Comparison of ENCODE assay signal across 24 cellular contexts in genomic region chr22:41875531-41876242, GRCh38. TPM values are rescaled to one million over a fixed set of nuclear protein-coding genes. Genes with fewer than 3 reads are reported as not detected.
DNase-seq lines count a peak whose midpoint lies in the region; ATAC-seq, FAIRE-seq and TF ChIP-seq lines count a peak whose summit lies in the region.
"Had no signal": no experiment of that assay in that cellular context is flagged by ENCODE, and none has a peak within 500 bp of the region (broad histone marks: within the 10 kb centered on the region; RNA-seq: fewer than 3 reads in every experiment).

No MANE protein-coding gene starts in this region.

- H3K9me3 Mint-ChIP-seq in stimulated activated naive CD8-positive, alpha-beta T cell treated with anti-CD3 and anti-CD28 coated beads, Interleukin-15, Interleukin-2, amounts not matched to agents 100 ng/mL and 50 ng/mL, for 24 hours: no peaks in the 10 kb centered on the region
- H3K9me3 Mint-ChIP-seq in stimulated activated naive CD8-positive, alpha-beta T cell treated with anti-CD3 and anti-CD28 coated beads, Interleukin-15, amount 100 ng/mL, for 72 hours: no peaks in the 10 kb centered on the region

- H3K27me3 Mint-ChIP-seq in stimulated activated naive CD8-positive, alpha-beta T cell treated with anti-CD3 and anti-CD28 coated beads, Interleukin-15, Interleukin-2, amounts not matched to agents 100 ng/mL and 50 ng/mL, for 24 hours: no peaks in the 10 kb centered on the region
- no peaks in the 10 kb centered on the region for H3K27me3 Mint-ChIP-seq in stimulated activated naive CD8-positive, alpha-beta T cell treated with anti-CD3 and anti-CD28 coated beads, Interleukin-15, amount 100 ng/mL, for 72 hours

- H3K27ac ChIP-seq in SK-N-SH (ENCODE audit: low read depth in 2 of 2, low read length in 1 of 2): peak overlapping the region; percentile 22 to 28; a peak in 1 of 4 replicates
- H3K27ac ChIP-seq: gastroesophageal sphincter, neutrophil, skin epidermis, thyroid gland had no signal

- peak overlapping the region; percentile 33; the same call in 1 of the 2 replicates for H3K4me2 ChIP-seq in SK-N-SH

- no peak overlapping the region for H3K9ac ChIP-seq in SK-N-SH

- peak overlapping the region; percentile 70 for H3K27ac Mint-ChIP-seq in stimulated activated naive CD8-positive, alpha-beta T cell treated with anti-CD3 and anti-CD28 coated beads, Interleukin-15, Interleukin-2, amounts not matched to agents 100 ng/mL and 50 ng/mL, for 24 hours
- no peak overlapping the region for H3K27ac Mint-ChIP-seq in stimulated activated naive CD8-positive, alpha-beta T cell treated with anti-CD3 and anti-CD28 coated beads, Interleukin-15, amount 100 ng/mL, for 72 hours

- no peak for TF ChIP-seq RAD21 in SK-N-SH (IDR thresholded peaks at IDR 0.05; ENCODE audit: low read length)

- no peak for DNase-seq in stimulated activated naive CD8-positive, alpha-beta T cell treated with anti-CD3 and anti-CD28 coated beads, Interleukin-15, amount 100 ng/mL, for 72 hours
- no peak for DNase-seq in SK-N-SH
- DNase-seq in fibroblast of mammary gland (ENCODE audit: low read depth): peak; percentile 51
- no peak for DNase-seq in NCI-H1694 treated with DMSO at 0.1 percent for 48 hours (lab: John Stamatoyannopoulos, UW)
- DNase-seq in D721Med (ENCODE audit: insufficient read length, low spot score): no peak
- DNase-seq: activated effector memory CD4-positive, alpha-beta T cell treated with anti-CD3 and anti-CD28 coated beads, Interleukin-2, amount 50 U/mL, for 16 hours; AML-193; Caco-2; cerebellar nuclear complex; effector CD4-positive, alpha-beta T cell; NCI-H1092 treated with DMSO at 0.1 percent for 48 hours; NCI-H2029; NCI-H345; NCI-H82; stimulated activated CD4-positive, alpha-beta T cell treated with anti-CD3 and anti-CD28 coated beads, Interleukin-1b, Interleukin-23, amount 100 ng/mL, for 48 hours; thyroid gland had no signal

- peak overlapping the region; percentile 51 for H3K4me3 Mint-ChIP-seq in stimulated activated naive CD8-positive, alpha-beta T cell treated with anti-CD3 and anti-CD28 coated beads, Interleukin-15, Interleukin-2, amounts not matched to agents 100 ng/mL and 50 ng/mL, for 24 hours
- no peak overlapping the region for H3K4me3 Mint-ChIP-seq in stimulated activated naive CD8-positive, alpha-beta T cell treated with anti-CD3 and anti-CD28 coated beads, Interleukin-15, amount 100 ng/mL, for 72 hours

- H3K4me1 ChIP-seq in SK-N-SH (ENCODE audit: control insufficient read depth in 1 of 2, insufficient read depth in 2 of 2, low read depth in 1 of 2, low read length in 1 of 2): peaks cover 0 to 2% of the 10 kb centered on the region in 2 experiments; a peak in 1 of 4 replicates
- H3K4me1 ChIP-seq: Caco-2, gastroesophageal sphincter, thyroid gland had no signal

- 55% methylated on average over 8 of the region's 10 CpGs for WGBS in SK-N-SH (ENCODE audit: low lambda C conversion rate)

- H3K27me3 ChIP-seq in SK-N-SH (ENCODE audit: insufficient read depth): no peaks in the 10 kb centered on the region
- H3K27me3 ChIP-seq: gastroesophageal sphincter, neutrophil, thyroid gland had no signal

- FAIRE-seq in D721Med (lab: Jason Lieb, UNC): no peak
- FAIRE-seq: H1, islet of Langerhans had no signal

- no peak overlapping the region for H3K4me3 ChIP-seq in SK-N-SH (ENCODE audit: low read depth in 2 of 2, low read length in 1 of 2)
- no peak overlapping the region for H3K4me3 ChIP-seq in fibroblast of mammary gland (ENCODE audit: control insufficient read depth, low read depth, low read length)
- H3K4me3 ChIP-seq: gastroesophageal sphincter, skin epidermis, thyroid gland had no signal

- H3K79me2 ChIP-seq in SK-N-SH (ENCODE audit: insufficient read depth): no peaks in the 10 kb centered on the region

- no peaks in the 10 kb centered on the region for H3F3A ChIP-seq in SK-N-SH (replicated peaks; ENCODE audit: insufficient read depth)

- POLR2A ChIA-PET in SK-N-SH (lab: Yijun Ruan, JAX): no interaction called here

- CTCF ChIA-PET in SK-N-SH (lab: Yijun Ruan, JAX): no interaction called here

- ATAC-seq in stimulated activated naive CD8-positive, alpha-beta T cell treated with anti-CD3 and anti-CD28 coated beads, Interleukin-15, amount 100 ng/mL, for 72 hours: no peak
- ATAC-seq in GM19395 (IDR thresholded peaks at IDR 0.05; ENCODE audit: unreplicated experiment): no peak
- ATAC-seq: esophagus mucosa, gastroesophageal sphincter had no signal

- H2AFZ ChIP-seq in SK-N-SH (ENCODE audit: low read depth): no peak overlapping the region

- no peaks in the 10 kb centered on the region for H4K20me1 ChIP-seq in SK-N-SH (ENCODE audit: insufficient read depth)

- no peak for TF ChIP-seq EP300 in SK-N-SH (IDR thresholded peaks at IDR 0.05; ENCODE audit: borderline replicate concordance in 1 of 2, low read depth in 1 of 2, low read length in 1 of 2)

- TF ChIP-seq CTCF in SK-N-SH (IDR thresholded peaks at IDR 0.05) (no peak), fibroblast of mammary gland (conservative IDR thresholded peaks at IDR 0.05; ENCODE audit: control insufficient read depth, insufficient read depth, low read depth, low read length) (no peak), D721Med (IDR thresholded peaks at IDR 0.05; ENCODE audit: insufficient read depth, missing control alignments) (no peak)

- no peaks in the 10 kb centered on the region for H3K9me3 ChIP-seq in SK-N-SH
- H3K9me3 ChIP-seq: Caco-2, gastroesophageal sphincter, neutrophil, thyroid gland had no signal

- no peaks in the 10 kb centered on the region for H3K9me2 ChIP-seq in SK-N-SH

- peaks cover 74% of the 10 kb centered on the region for H3K36me3 Mint-ChIP-seq in stimulated activated naive CD8-positive, alpha-beta T cell treated with anti-CD3 and anti-CD28 coated beads, Interleukin-15, Interleukin-2, amounts not matched to agents 100 ng/mL and 50 ng/mL, for 24 hours (ENCODE audit: low read depth)

- no peaks in the 10 kb centered on the region for H3K36me3 ChIP-seq in SK-N-SH (replicated peaks in 1 of 2; ENCODE audit: control insufficient read depth in 1 of 2, insufficient read depth in 2 of 2, low read length in 1 of 2)

- peaks cover 74% of the 10 kb centered on the region for H3K4me1 Mint-ChIP-seq in stimulated activated naive CD8-positive, alpha-beta T cell treated with anti-CD3 and anti-CD28 coated beads, Interleukin-15, Interleukin-2, amounts not matched to agents 100 ng/mL and 50 ng/mL, for 24 hours (ENCODE audit: low read depth)
- H3K4me1 Mint-ChIP-seq in stimulated activated naive CD8-positive, alpha-beta T cell treated with anti-CD3 and anti-CD28 coated beads, Interleukin-15, amount 100 ng/mL, for 72 hours: peaks cover 68% of the 10 kb centered on the region

TF ChIP-seq in SK-N-SH, 30 proteins besides CTCF, POLR2A, EP300 and RAD21:
- no peak for TF ChIP-seq RXRA (IDR thresholded peaks at IDR 0.05; ENCODE audit: borderline replicate concordance, low read depth)

RNA-seq across cellular contexts. Expression of gene SHISA8, which starts 39.2 kb away (rescaled TPM):
- polyA plus RNA-seq in SK-N-SH (2012; rRNA removed): not detected in 2 replicates
- polyA plus RNA-seq in SK-N-SH (2012; cell fraction: cytosol; rRNA removed): not detected in 2 replicates
- polyA plus RNA-seq in SK-N-SH (2012; cell fraction: nucleus; rRNA removed): not detected in 2 replicates

RNA-seq across cellular contexts. Expression of gene SREBF2, which starts 42.8 kb away (rescaled TPM):
- 7.4 and 7.5 TPM in 2 replicates for polyA plus RNA-seq in SK-N-SH (2012; rRNA removed)
- polyA plus RNA-seq in SK-N-SH (2012; cell fraction: cytosol; rRNA removed): 4.0 and 6.2 TPM in 2 replicates
- 15.2 and 16.5 TPM in 2 replicates for polyA plus RNA-seq in SK-N-SH (2012; cell fraction: nucleus; rRNA removed)

RNA-seq across cellular contexts. Expression of gene TNFRSF13C, which starts 50.9 kb away (rescaled TPM):
- polyA plus RNA-seq in SK-N-SH (2012; rRNA removed): 0.10 and 0.12 TPM in 2 replicates
- 0.03 TPM in 1 of 2 replicates, not detected in the other for polyA plus RNA-seq in SK-N-SH (2012; cell fraction: cytosol; rRNA removed)
- polyA plus RNA-seq in SK-N-SH (2012; cell fraction: nucleus; rRNA removed): 1.3 and 1.9 TPM in 2 replicates
